In the genomic region with DNA sequence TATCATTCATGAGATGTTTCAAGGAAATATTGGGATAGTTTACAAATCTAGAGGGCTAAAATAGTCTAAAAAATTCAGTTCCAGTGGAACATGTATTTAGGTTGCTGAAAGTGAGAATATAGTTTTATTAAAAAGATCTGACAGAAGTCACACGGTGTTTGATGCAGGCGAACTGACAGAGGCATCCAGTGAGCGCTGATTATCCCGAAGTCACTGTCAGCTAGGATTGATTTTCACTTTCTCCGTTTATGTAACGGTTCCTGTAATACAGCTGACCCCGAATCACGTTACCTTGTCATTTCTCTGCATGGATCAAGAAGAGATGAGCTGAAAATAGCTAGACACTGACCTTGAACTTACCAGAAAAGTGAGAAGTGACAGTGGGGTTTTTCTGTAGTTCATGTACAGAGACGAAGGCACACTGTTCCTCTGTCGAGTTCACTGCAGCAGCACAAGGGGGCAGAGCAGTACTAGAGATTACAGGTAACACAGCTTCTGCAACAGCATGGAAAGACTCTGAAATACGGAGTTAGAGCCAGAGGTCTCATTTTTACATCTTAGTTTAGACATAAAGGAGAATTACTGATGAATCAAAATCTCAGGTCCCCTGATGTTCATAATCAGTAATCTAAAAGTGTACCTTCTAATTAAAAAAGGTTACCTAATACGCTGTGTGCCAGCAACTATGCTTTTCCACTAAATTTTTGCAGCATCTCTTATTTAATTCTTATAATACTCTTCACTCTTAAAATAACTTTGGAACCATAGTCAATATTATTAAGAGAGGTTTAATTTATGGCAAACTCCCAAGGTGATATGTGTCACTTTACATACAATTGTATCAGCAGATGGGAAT, we compare ENCODE assay signal across 8 cellular contexts. TPM values are rescaled to one million over a fixed set of nuclear protein-coding genes. Genes with fewer than 3 reads are reported as not detected.
DNase-seq lines count a peak whose midpoint lies in the region; ATAC-seq, FAIRE-seq and TF ChIP-seq lines count a peak whose summit lies in the region.

No MANE protein-coding gene starts in this region.

- H3K36me3 Mint-ChIP-seq in activated CD4-positive, alpha-beta memory T cell treated with anti-CD3 and anti-CD28 coated beads, Interleukin-2, amount 10 ng/mL, durations not matched to agents 7 days and 5 days (ENCODE audit: low read depth) = peaks cover 62% of the 10 kb centered on the region

- H3K4me3 ChIP-seq in epithelial cell of esophagus (ENCODE audit: low read length) (no peak overlapping the region), neutrophil (ENCODE audit: low read depth in 1 of 2, low read length in 1 of 2) (no peak overlapping the region)

- CTCF ChIA-PET in activated CD4-positive, alpha-beta memory T cell treated with anti-CD3 and anti-CD28 coated beads, Interleukin-2, amount 10 ng/mL, durations not matched to agents 7 days and 5 days (lab: Charles Lee) = interaction anchor here (0.6 to 3.1 kb wide), 13 partner anchors 10 to 122 kb away, joined by 3 to 18 read pairs (median 5); no protein-coding TSS in a partner anchor

- H3K9me3 ChIP-seq in neutrophil = no peaks in the 10 kb centered on the region

- no peaks in the 10 kb centered on the region for H3K27me3 ChIP-seq in neutrophil

- peak; percentile 89 for ATAC-seq in HG02943 (IDR thresholded peaks at IDR 0.05; ENCODE audit: low read depth, unreplicated experiment)

- no peak overlapping the region for H3K4me3 Mint-ChIP-seq in activated CD4-positive, alpha-beta memory T cell treated with anti-CD3 and anti-CD28 coated beads, Interleukin-2, amount 10 ng/mL, durations not matched to agents 7 days and 5 days

- H3K36me3 ChIP-seq in neutrophil = no peaks in the 10 kb centered on the region

- TF ChIP-seq CTCF in epithelial cell of esophagus (IDR thresholded peaks at IDR 0.05; ENCODE audit: insufficient read depth, low read depth, low read length, missing control alignments) = peak; percentile 79
- TF ChIP-seq CTCF in neutrophil (IDR thresholded peaks at IDR 0.05) = peak; percentile 71

- no peaks in the 10 kb centered on the region for H3K27me3 Mint-ChIP-seq in activated CD4-positive, alpha-beta memory T cell treated with anti-CD3 and anti-CD28 coated beads, Interleukin-2, amount 10 ng/mL, durations not matched to agents 7 days and 5 days

- peak; percentile 88 for FAIRE-seq in GM18507 (lab: Jason Lieb, UNC)
- FAIRE-seq in urothelium cell line (lab: Jason Lieb, UNC) = no peak

- H3K9me3 Mint-ChIP-seq in activated CD4-positive, alpha-beta memory T cell treated with anti-CD3 and anti-CD28 coated beads, Interleukin-2, amount 10 ng/mL, durations not matched to agents 7 days and 5 days = no peaks in the 10 kb centered on the region

- peaks cover 63 to 90% of the 10 kb centered on the region in 2 experiments for H3K4me1 ChIP-seq in neutrophil (ENCODE audit: control insufficient read depth in 1 of 2, insufficient read depth in 1 of 2, low read depth in 1 of 2, low read length in 1 of 2)

- H3K27ac ChIP-seq in neutrophil = peak overlapping the region; percentile 92

- H3K27ac Mint-ChIP-seq in activated CD4-positive, alpha-beta memory T cell treated with anti-CD3 and anti-CD28 coated beads, Interleukin-2, amount 10 ng/mL, durations not matched to agents 7 days and 5 days = no peak overlapping the region

- DNase-seq in AG08396 (ENCODE audit: low spot score) (peak; percentile 16), GM18507 (ENCODE audit: extremely low spot score, insufficient read length, low read depth) (no peak), NCI-H345 (lab: John Stamatoyannopoulos, UW) (peak; percentile 68), epithelial cell of esophagus (ENCODE audit: low read depth) (peak; percentile 61), urothelium cell line (ENCODE audit: low spot score) (peak; percentile 46)
- DNase-seq in activated CD4-positive, alpha-beta memory T cell treated with anti-CD3 and anti-CD28 coated beads, Interleukin-2, amount 10 ng/mL, durations not matched to agents 7 days and 5 days = peak; percentile 48

- peaks cover 50% of the 10 kb centered on the region for H3K4me1 Mint-ChIP-seq in activated CD4-positive, alpha-beta memory T cell treated with anti-CD3 and anti-CD28 coated beads, Interleukin-2, amount 10 ng/mL, durations not matched to agents 7 days and 5 days

- POLR2A ChIA-PET in activated CD4-positive, alpha-beta memory T cell treated with anti-CD3 and anti-CD28 coated beads, Interleukin-2, amount 10 ng/mL, durations not matched to agents 7 days and 5 days (lab: Charles Lee) = interaction anchor here (0.6 to 4.2 kb wide), 5 partner anchors 9 to 96 kb away, joined by 3 to 29 read pairs (median 4); no protein-coding TSS in a partner anchor

RNA-seq across cellular contexts. Expression of a gene that starts 33.0 kb away (rescaled TPM):
- total RNA-seq in activated CD4-positive, alpha-beta memory T cell treated with anti-CD3 and anti-CD28 coated beads, Interleukin-2, amount 10 ng/mL, durations not matched to agents 7 days and 5 days = 100 to 1,000 TPM; 167 TPM
